ENCODE assay signal across 8 cellular contexts in the genomic region with DNA sequence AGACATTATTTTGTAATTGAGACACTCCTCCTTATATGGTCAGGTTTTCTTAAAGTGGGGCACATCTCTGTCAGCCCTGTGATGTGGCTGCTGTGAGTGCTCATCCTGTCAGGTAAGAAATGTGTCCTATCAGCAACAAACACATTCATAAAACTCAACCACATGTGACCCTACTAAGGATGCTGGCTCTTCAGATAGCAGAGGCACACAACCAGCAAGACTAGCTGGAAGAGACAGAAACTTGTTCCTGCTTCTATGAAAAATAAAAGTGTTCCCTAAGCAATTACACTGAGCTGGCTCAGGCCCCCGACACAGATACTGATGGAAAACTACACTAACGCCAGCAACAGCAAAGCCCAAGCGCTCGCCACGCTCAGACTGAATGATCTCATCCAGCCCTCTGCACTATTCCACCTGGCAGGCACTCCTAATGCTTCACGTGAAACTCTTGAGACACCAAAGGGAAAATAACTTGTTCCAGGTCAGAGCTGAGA. TPM values are rescaled to one million over a fixed set of nuclear protein-coding genes. Genes with fewer than 3 reads are reported as not detected.
A peak's percentile ranks its signal among the peaks of the same experiment; 100 is the strongest.
DNase-seq lines count a peak whose midpoint lies in the region; ATAC-seq and TF ChIP-seq lines count a peak whose summit lies in the region.

No MANE protein-coding gene starts in this region.

- H3K4me3 Mint-ChIP-seq in CD4-positive, CD25-positive, alpha-beta regulatory T cell = peak overlapping the region; percentile 27 to 83 (median 76)

- H3K36me3 Mint-ChIP-seq in CD4-positive, CD25-positive, alpha-beta regulatory T cell = peaks cover 20% of the 10 kb centered on the region

- in situ Hi-C loops in astrocyte of the spinal cord (cut with HindIII; ENCODE audit: low sequenced_read_pairs) = no loop called here

- TF ChIP-seq CTCF in astrocyte of the spinal cord (IDR thresholded peaks at IDR 0.05; ENCODE audit: low read depth, low read length) = no peak

- ATAC-seq in CD4-positive, CD25-positive, alpha-beta regulatory T cell (ENCODE audit: low read depth in 2 of 2) = peak; percentile 95 to 99
- ATAC-seq in HG03354 (IDR thresholded peaks at IDR 0.05; ENCODE audit: poor library complexity, severe bottlenecking, unreplicated experiment) = no peak
- ATAC-seq in GM18858 (IDR thresholded peaks at IDR 0.05; ENCODE audit: unreplicated experiment) = no peak

- peak overlapping the region; percentile 89 to 94 (median 94) for H3K27ac Mint-ChIP-seq in CD4-positive, CD25-positive, alpha-beta regulatory T cell

- H3K36me3 ChIP-seq in CD4-positive, CD25-positive, alpha-beta regulatory T cell (ENCODE audit: control insufficient read depth, insufficient read depth, low read length) = no peaks in the 10 kb centered on the region

- H3K9me3 Mint-ChIP-seq in CD4-positive, CD25-positive, alpha-beta regulatory T cell = no peaks in the 10 kb centered on the region

- H3K27me3 ChIP-seq in CD4-positive, CD25-positive, alpha-beta regulatory T cell (ENCODE audit: control insufficient read depth, insufficient read depth, low read length) = no peaks in the 10 kb centered on the region

- peak overlapping the region; percentile 27 for H3K4me3 ChIP-seq in CD4-positive, CD25-positive, alpha-beta regulatory T cell (ENCODE audit: low read depth, low read length)
- H3K4me3 ChIP-seq in astrocyte of the spinal cord (ENCODE audit: low read depth, low read length) = no peak overlapping the region

- no peaks in the 10 kb centered on the region for H3K9me3 ChIP-seq in CD4-positive, CD25-positive, alpha-beta regulatory T cell (ENCODE audit: control insufficient read depth in 2 of 2, low read length in 2 of 2)

- peak; percentile 48 to 90 (median 79) for DNase-seq in CD4-positive, CD25-positive, alpha-beta regulatory T cell
- DNase-seq in OCI-M2 (lab: John Stamatoyannopoulos, UW; ENCODE audit: unreplicated experiment) (peak; percentile 6), astrocyte of the spinal cord (ENCODE audit: low read depth, low spot score) (peak; percentile 24), mucosa of gallbladder (ENCODE audit: low spot score) (peak; percentile 64), GM03348 (ENCODE audit: low spot score) (no peak), LoVo (ENCODE audit: low spot score) (no peak)

- H3K4me1 Mint-ChIP-seq in CD4-positive, CD25-positive, alpha-beta regulatory T cell = peaks cover 51 to 94% (median 72%) of the 10 kb centered on the region in 4 donors

- H3K27ac ChIP-seq in CD4-positive, CD25-positive, alpha-beta regulatory T cell (ENCODE audit: insufficient read depth, low read length, poor library complexity, severe bottlenecking) = peak overlapping the region; percentile 82

- no peaks in the 10 kb centered on the region for H3K27me3 Mint-ChIP-seq in CD4-positive, CD25-positive, alpha-beta regulatory T cell

- peaks cover 67% of the 10 kb centered on the region for H3K4me1 ChIP-seq in CD4-positive, CD25-positive, alpha-beta regulatory T cell (ENCODE audit: control insufficient read depth, insufficient read depth, low read length, poor library complexity, severe bottlenecking)

RNA-seq across cellular contexts. Expression of a gene that starts 49.8 kb away (rescaled TPM):
- 9.0 TPM for total RNA-seq in CD4-positive, CD25-positive, alpha-beta regulatory T cell
- under 1 TPM in 2 of 4 donors, not detected in 2; 0.17 to 0.26 TPM for polyA plus RNA-seq in CD4-positive, CD25-positive, alpha-beta regulatory T cell
- total RNA-seq in mucosa of gallbladder = 2.7 TPM

Comparison
In these comparisons a context has a peak if more than half of its experiments do, and no peak if none do; other contexts are left out.
1. ATAC-seq: peak in CD4-positive, CD25-positive, alpha-beta regulatory T cell (2 of 2); none in HG03354 (single experiment) and GM18858 (single experiment).
2. DNase-seq: peak in CD4-positive, CD25-positive, alpha-beta regulatory T cell (3 of 3), OCI-M2 (single experiment), astrocyte of the spinal cord (single experiment) and mucosa of gallbladder (single experiment); none in GM03348 (single experiment) and LoVo (single experiment).